ENCODE assay signal across 23 cellular contexts in the genomic region with DNA sequence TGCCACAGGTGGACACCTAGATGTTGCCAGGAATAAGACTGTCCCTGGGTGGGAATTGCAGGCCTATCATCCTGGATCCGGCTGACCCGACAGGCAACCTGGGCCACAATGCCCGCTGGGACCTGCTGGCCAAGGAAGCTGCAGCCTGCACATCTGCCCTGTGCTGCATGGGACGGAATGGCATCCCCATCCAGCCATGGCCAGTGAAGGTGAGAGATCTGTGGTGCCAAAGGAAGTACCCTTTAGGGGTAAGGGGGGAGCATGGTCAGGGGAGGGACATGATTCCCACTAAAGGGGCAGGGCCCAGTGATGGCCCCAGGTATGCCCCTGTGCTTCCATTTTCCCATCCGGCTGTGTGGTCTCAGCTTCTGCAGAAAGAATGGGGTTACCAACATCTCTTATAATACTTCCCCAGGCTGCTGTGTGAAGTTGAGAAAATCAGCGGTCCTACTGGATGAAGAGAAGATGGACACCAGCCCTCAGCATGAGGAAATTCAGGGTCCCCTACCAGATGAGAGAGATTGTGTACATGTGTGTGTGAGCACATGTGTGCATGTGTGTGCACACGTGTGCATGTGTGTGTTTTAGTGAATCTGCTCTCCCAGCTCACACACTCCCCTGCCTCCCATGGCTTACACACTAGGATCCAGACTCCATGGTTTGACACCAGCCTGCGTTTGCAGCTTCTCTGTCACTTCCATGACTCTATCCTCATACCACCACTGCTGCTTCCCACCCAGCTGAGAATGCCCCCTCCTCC. TPM values are rescaled to one million over a fixed set of nuclear protein-coding genes. Genes with fewer than 3 reads are reported as not detected.
A peak's percentile ranks its signal among the peaks of the same experiment; 100 is the strongest.
DNase-seq lines count a peak whose midpoint lies in the region; ATAC-seq, FAIRE-seq and TF ChIP-seq lines count a peak whose summit lies in the region.
"Had no signal": no experiment of that assay in that cellular context is flagged by ENCODE, and none has a peak within 500 bp of the region (broad histone marks: within the 10 kb centered on the region; RNA-seq: fewer than 3 reads in every experiment).

No MANE protein-coding gene starts in this region.

- DNase-seq in HepG2 (ENCODE audit: low spot score) (no peak), right lobe of liver (no peak), GM13976 (ENCODE audit: low spot score) (peak; percentile 3), islet precursor cell (peak; percentile 37), stomach (no peak)
- DNase-seq in central memory CD4-positive, alpha-beta T cell: no peak
- DNase-seq: H9, KBM-7, MV-4-11, NCI-H1105, NCI-H1436 treated with DMSO at 0.1 percent for 48 hours, NCI-H1930, NCI-H2107, NCI-H524, NCI-H774, PC-9, SJCRH30 had no signal

- TF ChIP-seq RAD21 in HepG2 (CRISPR knock-in tag; IDR thresholded peaks at IDR 0.05): no peak

- no peak overlapping the region for H3K4me2 ChIP-seq in HepG2 (ENCODE audit: low read depth, low read length)
- H3K4me2 ChIP-seq: PC-9 had no signal

- intact Hi-C loops in HepG2 (cut with micrococcal nuclease; ENCODE audit: unreplicated experiment): no loop called here
- intact Hi-C loops in right lobe of liver (cut with DNase I): no loop called here
- intact Hi-C loops in stomach (cut with DNase I; ENCODE audit: low total_unique reads): no loop called here

- no peak overlapping the region for H2AFZ ChIP-seq in HepG2 (ENCODE audit: low read length)
- H2AFZ ChIP-seq: PC-9 had no signal

- H3K4me1 ChIP-seq in HepG2 (ENCODE audit: insufficient read depth, low read length): peaks cover 6% of the 10 kb centered on the region; the same call in 1 of the 2 replicates
- H3K4me1 ChIP-seq in right lobe of liver: no peaks in the 10 kb centered on the region
- peaks cover 0 to 5% (median 0%) of the 10 kb centered on the region in 4 donors for H3K4me1 ChIP-seq in stomach
- H3K4me1 ChIP-seq: SJCRH30 had no signal

- BruUV-seq in HepG2 (replicated peaks; lab: Mats Ljungman, UMichigan): no TSS peak

- WGBS in HepG2 (ENCODE audit: low lambda C conversion rate): 77% methylated on average over 3 of the region's 8 CpGs
- WGBS in right lobe of liver (ENCODE audit: insufficient coverage, low coverage, low lambda C conversion rate, missing lambda C conversion rate): 60% methylated on average over 1 of the region's 8 CpGs
- WGBS in stomach, 5 donors: 93 to 97% (median 97%) methylated on average over 8 of the region's 8 CpGs

- POLR2A ChIA-PET in HepG2 (lab: Yijun Ruan, JAX): no interaction called here

- no peak overlapping the region for H3K4me3 ChIP-seq in HepG2 (replicated peaks in 1 of 3; ENCODE audit: insufficient read depth in 1 of 3, low read depth in 2 of 3, low read length in 3 of 3)
- H3K4me3 ChIP-seq in right lobe of liver: no peak overlapping the region
- no peak overlapping the region for H3K4me3 ChIP-seq in stomach
- H3K4me3 ChIP-seq: GM12878, PC-9, SJCRH30 had no signal

- H3K27ac ChIP-seq in HepG2 (ENCODE audit: extremely low read length, insufficient read depth, low read length) (no peak overlapping the region), right lobe of liver (no peak overlapping the region), stomach (no peak overlapping the region)
- H3K27ac ChIP-seq: PC-9, SJCRH30 had no signal

- H3K36me3 ChIP-seq in HepG2 (replicated peaks in 1 of 2; ENCODE audit: control insufficient read depth in 1 of 2, insufficient read depth in 2 of 2, low read length in 2 of 2) (peaks cover 0 to 1% of the 10 kb centered on the region in 2 experiments; a peak in 2 of 5 replicates), right lobe of liver (peaks cover 0 to 8% (median 0%) of the 10 kb centered on the region in 4 donors), stomach (peaks cover 9 to 67% (median 63%) of the 10 kb centered on the region in 4 donors)
- H3K36me3 ChIP-seq: SJCRH30 had no signal

- TF ChIP-seq POLR2A in HepG2 (IDR thresholded peaks at IDR 0.05; ENCODE audit: insufficient read depth in 1 of 2, low read depth in 2 of 2, low read length in 2 of 2): no peak
- no peak for TF ChIP-seq POLR2A in right lobe of liver (IDR thresholded peaks at IDR 0.05)
- no peak for TF ChIP-seq POLR2A in stomach (IDR thresholded peaks at IDR 0.05)

- ATAC-seq in HepG2 (no peak), right lobe of liver (no peak), HG03457 (IDR thresholded peaks at IDR 0.05; ENCODE audit: unreplicated experiment) (no peak)
- ATAC-seq: GM12878, Right ventricle myocardium inferior, SK-N-SH treated with all-trans-retinoic acid at 6 μM for 48 hours had no signal

- H3K9me3 ChIP-seq in HepG2 (ENCODE audit: low read length) (no peaks in the 10 kb centered on the region), right lobe of liver (no peaks in the 10 kb centered on the region), stomach (no peaks in the 10 kb centered on the region)
- H3K9me3 ChIP-seq: SJCRH30 had no signal

- TF ChIP-seq EP300 in HepG2 (IDR thresholded peaks at IDR 0.05; ENCODE audit: low read depth in 2 of 2, low read length in 2 of 2): no peak
- TF ChIP-seq EP300 in HepG2 (CRISPR knock-in tag; IDR thresholded peaks at IDR 0.05; ENCODE audit: borderline replicate concordance): no peak
- no peak for TF ChIP-seq EP300 in stomach (IDR thresholded peaks at IDR 0.05)

- no peak overlapping the region for H3K9ac ChIP-seq in HepG2 (ENCODE audit: insufficient read depth, low read depth, low read length)

- H3K79me2 ChIP-seq in HepG2 (ENCODE audit: insufficient read depth, low read length): no peaks in the 10 kb centered on the region

- in situ Hi-C loops in HepG2 (cut with HindIII; ENCODE audit: extremely low pct_ligation_motif_present, low pct_unique_long_range_greater_than_20kb) (no loop called here), GM13976 (cut with MboI; ENCODE audit: low sequenced_read_pairs, unreplicated experiment) (no loop called here)

- TF ChIP-seq CTCF in HepG2 (CRISPR knock-in tag; IDR thresholded peaks at IDR 0.05): no peak
- TF ChIP-seq CTCF in right lobe of liver (IDR thresholded peaks at IDR 0.05): no peak
- no peak for TF ChIP-seq CTCF in GM13976 (IDR thresholded peaks at IDR 0.05; ENCODE audit: borderline replicate concordance, control extremely low read depth, extremely low read depth, insufficient read depth, missing control alignments)
- TF ChIP-seq CTCF in stomach (IDR thresholded peaks at IDR 0.05): no peak

- CTCF ChIA-PET in HepG2 (lab: Yijun Ruan, JAX; ENCODE audit: low intra/inter-chr PET ratio, low total read pairs): no interaction called here

- H4K20me1 ChIP-seq in HepG2 (ENCODE audit: insufficient read depth, low read length): no peaks in the 10 kb centered on the region

- FAIRE-seq in HepG2 (lab: Jason Lieb, UNC): no peak
- FAIRE-seq: G401.6 had no signal

- H3K27me3 ChIP-seq in HepG2 (ENCODE audit: control insufficient read depth in 1 of 2, insufficient read depth in 2 of 2, low read length in 2 of 2) (no peaks in the 10 kb centered on the region), right lobe of liver (no peaks in the 10 kb centered on the region), stomach (no peaks in the 10 kb centered on the region)
- H3K27me3 ChIP-seq: SJCRH30 had no signal

RNA-seq across cellular contexts. Expression of a gene that starts 8.6 kb away (rescaled TPM):
- 0.24 and 0.44 TPM in 2 replicates for total RNA-seq in HepG2 (2016; rRNA removed; fragmentation: Illumina TruSeq; extraction: Trizol)
- total RNA-seq in HepG2 (2016; cell fraction: cytosol; rRNA removed; fragmentation: Illumina TruSeq; extraction: Trizol; ENCODE audit: low read depth): not detected in 2 replicates
- 0.11 TPM in 1 of 2 replicates, not detected in the other for total RNA-seq in HepG2 (2016; cell fraction: insoluble cytoplasmic fraction; rRNA removed; fragmentation: Illumina TruSeq; extraction: Trizol)
- total RNA-seq in HepG2 (2016; cell fraction: membrane; rRNA removed; fragmentation: Illumina TruSeq; extraction: Trizol): 0.10 TPM in 1 of 2 replicates, not detected in the other
- not detected in 2 replicates for total RNA-seq in HepG2 (2016; cell fraction: nucleus; rRNA removed; fragmentation: Illumina TruSeq; extraction: Trizol)
- 0.05 and 0.10 TPM in 2 replicates for polyA plus RNA-seq in HepG2 (2011; rRNA removed)
- polyA plus RNA-seq in HepG2 (2011; cell fraction: cytosol; rRNA removed): 0.07 and 0.09 TPM in 2 replicates
- 0.13 and 0.23 TPM in 2 replicates for polyA plus RNA-seq in HepG2 (2011; cell fraction: nucleus; rRNA removed)
- polyA plus RNA-seq in HepG2 (2012): not detected in 2 replicates
- not detected in 2 replicates for polyA plus RNA-seq in HepG2 (2016; cell fraction: cytosol; fragmentation: Illumina TruSeq; extraction: Trizol; ENCODE audit: low read depth)
- 0.20 TPM in 1 of 2 replicates, not detected in the other for polyA plus RNA-seq in HepG2 (2016; cell fraction: insoluble cytoplasmic fraction; fragmentation: Illumina TruSeq; extraction: Trizol; ENCODE audit: low read depth)
- not detected in 2 replicates for polyA plus RNA-seq in HepG2 (2016; cell fraction: membrane; fragmentation: Illumina TruSeq; extraction: Trizol; ENCODE audit: low read depth)
- polyA plus RNA-seq in HepG2 (2016; cell fraction: nucleus; fragmentation: Illumina TruSeq; extraction: Trizol; ENCODE audit: insufficient read depth, low read depth): not detected in 2 replicates
- 0.98 TPM in 1 of 2 replicates, not detected in the other for polyA minus RNA-seq in HepG2 (2011; rRNA and poly(A)+ RNA removed; ENCODE audit: low replicate concordance)
- not detected in 2 replicates for polyA minus RNA-seq in HepG2 (2011; cell fraction: cytosol; rRNA and poly(A)+ RNA removed)
- not detected in 2 replicates for polyA minus RNA-seq in HepG2 (2011; cell fraction: nucleus; rRNA and poly(A)+ RNA removed)
- total RNA-seq in right lobe of liver: 10 to 100 TPM in 1 of 6 experiments, 1 to 10 TPM in 5; 5.2 to 13.4 (median 7.1) TPM
- 10 to 100 TPM in 4 of 5 donors, not detected in 1; 11.4 to 25.1 (median 19.0) TPM for total RNA-seq in stomach
- polyA plus RNA-seq in stomach: 10 to 100 TPM in 2 of 3 donors, 1 to 10 TPM in 1; 8.5 to 11.8 (median 10.9) TPM
- total RNA-seq: A673, H9, SJCRH30 had no signal

RNA-seq across cellular contexts. Expression of a gene that starts 31.5 kb away (rescaled TPM):
- total RNA-seq in HepG2 (2016; rRNA removed; fragmentation: Illumina TruSeq; extraction: Trizol) (10.5 and 16.7 TPM in 2 replicates), right lobe of liver (10 to 100 TPM in 1 of 6 experiments, 1 to 10 TPM in 5; 4.4 to 10.2 (median 7.2) TPM), stomach (100 to 1,000 TPM in 1 of 5 donors, 10 to 100 TPM in 3, 1 to 10 TPM in 1; 7.1 to 208 (median 45.2) TPM)
- 0.79 and 0.81 TPM in 2 replicates for total RNA-seq in HepG2 (2016; cell fraction: cytosol; rRNA removed; fragmentation: Illumina TruSeq; extraction: Trizol; ENCODE audit: low read depth)
- 11.3 and 14.6 TPM in 2 replicates for total RNA-seq in HepG2 (2016; cell fraction: insoluble cytoplasmic fraction; rRNA removed; fragmentation: Illumina TruSeq; extraction: Trizol)
- total RNA-seq in HepG2 (2016; cell fraction: membrane; rRNA removed; fragmentation: Illumina TruSeq; extraction: Trizol): 3.8 and 3.9 TPM in 2 replicates
- 8.6 and 11.6 TPM in 2 replicates for total RNA-seq in HepG2 (2016; cell fraction: nucleus; rRNA removed; fragmentation: Illumina TruSeq; extraction: Trizol)
- polyA plus RNA-seq in HepG2 (2011; rRNA removed) (4.8 and 6.7 TPM in 2 replicates), stomach (1 to 10 TPM; 5.7 to 7.1 (median 6.9) TPM)
- 3.6 TPM in 2 replicates for polyA plus RNA-seq in HepG2 (2011; cell fraction: cytosol; rRNA removed)
- 16.1 and 17.1 TPM in 2 replicates for polyA plus RNA-seq in HepG2 (2011; cell fraction: nucleus; rRNA removed)
- 4.8 and 5.6 TPM in 2 replicates for polyA plus RNA-seq in HepG2 (2012)
- 0.70 and 0.71 TPM in 2 replicates for polyA plus RNA-seq in HepG2 (2016; cell fraction: cytosol; fragmentation: Illumina TruSeq; extraction: Trizol; ENCODE audit: low read depth)
- polyA plus RNA-seq in HepG2 (2016; cell fraction: insoluble cytoplasmic fraction; fragmentation: Illumina TruSeq; extraction: Trizol; ENCODE audit: low read depth): 12.8 and 14.3 TPM in 2 replicates
- 2.1 and 2.2 TPM in 2 replicates for polyA plus RNA-seq in HepG2 (2016; cell fraction: membrane; fragmentation: Illumina TruSeq; extraction: Trizol; ENCODE audit: low read depth)
- polyA plus RNA-seq in HepG2 (2016; cell fraction: nucleus; fragmentation: Illumina TruSeq; extraction: Trizol; ENCODE audit: insufficient read depth, low read depth): 10.5 and 12.9 TPM in 2 replicates
- 35.2 and 111 TPM in 2 replicates for polyA minus RNA-seq in HepG2 (2011; rRNA and poly(A)+ RNA removed; ENCODE audit: low replicate concordance)
- 6.7 and 6.8 TPM in 2 replicates for polyA minus RNA-seq in HepG2 (2011; cell fraction: cytosol; rRNA and poly(A)+ RNA removed)
- 12.4 and 16.2 TPM in 2 replicates for polyA minus RNA-seq in HepG2 (2011; cell fraction: nucleus; rRNA and poly(A)+ RNA removed)

Comparison
In these comparisons a context has a peak if more than half of its experiments do, and no peak if none do; other contexts are left out.
1. DNase-seq: peak in GM13976 (single experiment) and islet precursor cell (single experiment); none in HepG2 (single experiment), right lobe of liver (0 of 3), central memory CD4-positive, alpha-beta T cell (single experiment) and stomach (single experiment).